In the genomic region with DNA sequence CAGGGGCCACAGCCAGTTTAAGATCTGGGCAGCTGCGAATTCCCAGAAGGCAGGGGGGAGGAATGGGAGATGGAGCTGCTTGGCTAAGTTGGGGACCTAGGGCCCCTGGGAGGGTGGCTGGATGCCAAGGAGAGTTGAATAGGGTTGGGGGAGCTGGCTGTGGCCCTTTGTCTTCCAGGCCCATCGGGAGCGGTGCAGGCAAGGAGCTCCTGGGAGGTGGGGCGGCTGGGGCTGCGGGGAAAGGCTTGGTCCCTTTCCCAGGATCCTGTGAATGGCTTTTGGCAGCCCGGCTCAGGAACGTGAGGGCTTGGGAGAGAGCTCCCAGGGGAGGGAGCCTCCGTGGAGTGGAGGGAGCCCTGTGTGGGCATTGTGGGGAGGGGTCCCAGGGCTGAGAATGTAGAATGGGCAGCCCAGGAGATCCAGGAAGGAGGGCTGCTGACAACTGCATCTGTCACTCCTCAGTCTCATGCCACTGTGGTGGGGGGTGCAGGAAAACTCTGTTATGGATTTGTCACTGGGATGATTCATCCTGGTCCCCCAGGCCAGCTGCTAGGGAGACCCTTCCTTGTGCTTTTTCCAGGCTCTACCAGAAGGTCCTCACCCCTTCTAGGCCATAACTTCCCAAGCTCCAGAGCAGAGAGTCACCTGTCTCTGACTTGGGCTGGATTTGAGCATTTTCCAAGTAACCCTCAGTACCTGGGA, we compare ENCODE assay signal across 9 cellular contexts. TPM values are rescaled to one million over a fixed set of nuclear protein-coding genes. Genes with fewer than 3 reads are reported as not detected.
DNase-seq lines count a peak whose midpoint lies in the region; ATAC-seq, FAIRE-seq and TF ChIP-seq lines count a peak whose summit lies in the region.
"Had no signal": no experiment of that assay in that cellular context is flagged by ENCODE, and none has a peak within 500 bp of the region (broad histone marks: within the 10 kb centered on the region; RNA-seq: fewer than 3 reads in every experiment).

No MANE protein-coding gene starts in this region.

- H3K4me1 Mint-ChIP-seq in activated CD8-positive, alpha-beta memory T cell treated with anti-CD3 and anti-CD28 coated beads, Interleukin-2, amount 10 ng/mL, durations not matched to agents 7 days and 5 days: peaks cover 3% of the 10 kb centered on the region
- H3K4me1 Mint-ChIP-seq in memory B cell: peaks cover 8% of the 10 kb centered on the region

- no peaks in the 10 kb centered on the region for H3K9me3 ChIP-seq in breast epithelium
- H3K9me3 ChIP-seq in thyroid gland: no peaks in the 10 kb centered on the region
- no peaks in the 10 kb centered on the region for H3K9me3 ChIP-seq in small intestine (ENCODE audit: control insufficient read depth, low read depth)

- H3K4me3 ChIP-seq in breast epithelium (peak overlapping the region; percentile 52 to 84 (median 63)), thyroid gland (replicated peaks in 1 of 3) (peak overlapping the region in 1 of 3 donors; percentile 54), small intestine (ENCODE audit: low read depth in 1 of 2, low read length in 2 of 2) (no peak overlapping the region)

- H3K27ac Mint-ChIP-seq in activated CD8-positive, alpha-beta memory T cell treated with anti-CD3 and anti-CD28 coated beads, Interleukin-2, amount 10 ng/mL, durations not matched to agents 7 days and 5 days: no peak overlapping the region
- H3K27ac Mint-ChIP-seq in memory B cell: no peak overlapping the region

- H3K36me3 Mint-ChIP-seq in activated CD8-positive, alpha-beta memory T cell treated with anti-CD3 and anti-CD28 coated beads, Interleukin-2, amount 10 ng/mL, durations not matched to agents 7 days and 5 days: no peaks in the 10 kb centered on the region
- H3K36me3 Mint-ChIP-seq in memory B cell: no peaks in the 10 kb centered on the region

- H3K27me3 Mint-ChIP-seq in activated CD8-positive, alpha-beta memory T cell treated with anti-CD3 and anti-CD28 coated beads, Interleukin-2, amount 10 ng/mL, durations not matched to agents 7 days and 5 days: peaks cover 26% of the 10 kb centered on the region
- peaks cover 6% of the 10 kb centered on the region for H3K27me3 Mint-ChIP-seq in memory B cell

- DNase-seq in activated CD8-positive, alpha-beta memory T cell treated with anti-CD3 and anti-CD28 coated beads, Interleukin-2, amount 10 ng/mL, durations not matched to agents 7 days and 5 days: no peak
- no peak for DNase-seq in activated CD8-positive, alpha-beta memory T cell treated with anti-CD3 and anti-CD28 coated beads, Interleukin-2, amount 50 U/mL, for 48 hours
- DNase-seq in breast epithelium (ENCODE audit: low spot score in 2 of 2) (no peak), memory B cell (ENCODE audit: low spot score in 2 of 2) (no peak), thyroid gland (peak; percentile 24 to 32), small intestine (no peak)
- no peak for DNase-seq in activated effector memory CD4-positive, alpha-beta T cell treated with anti-CD3 and anti-CD28 coated beads, Interleukin-2, amount 50 U/mL, for 16 hours

- TF ChIP-seq POLR2A in breast epithelium (IDR thresholded peaks at IDR 0.05) (no peak), thyroid gland (IDR thresholded peaks at IDR 0.05) (no peak)

- H3K4me3 Mint-ChIP-seq in activated CD8-positive, alpha-beta memory T cell treated with anti-CD3 and anti-CD28 coated beads, Interleukin-2, amount 10 ng/mL, durations not matched to agents 7 days and 5 days: peak overlapping the region; percentile 52
- H3K4me3 Mint-ChIP-seq in memory B cell: peak overlapping the region; percentile 50

- no peaks in the 10 kb centered on the region for H3K27me3 ChIP-seq in breast epithelium
- H3K27me3 ChIP-seq in thyroid gland: no peaks in the 10 kb centered on the region
- peaks cover 0 to 5% of the 10 kb centered on the region in 2 donors for H3K27me3 ChIP-seq in small intestine (ENCODE audit: control insufficient read depth in 2 of 2, insufficient read depth in 2 of 2, low read length in 2 of 2)

- CTCF ChIA-PET in activated CD8-positive, alpha-beta memory T cell treated with anti-CD3 and anti-CD28 coated beads, Interleukin-2, amount 10 ng/mL, durations not matched to agents 7 days and 5 days (lab: Charles Lee): interaction anchor here (0.6 to 1.3 kb wide), 2 partner anchors 11 to 28 kb away, joined by 3 read pairs; no protein-coding TSS in a partner anchor

- WGBS in thyroid gland, 2 donors: 13 to 23% methylated on average over 8 of the region's 8 CpGs
- 27 to 45% (median 44%) methylated on average over 8 of the region's 8 CpGs for WGBS in small intestine, 3 donors

- intact Hi-C loops in breast epithelium (cut with DNase I; ENCODE audit: low total_unique reads): no loop called here
- intact Hi-C loops in thyroid gland (cut with DNase I): no loop called here

- H3K27ac ChIP-seq in breast epithelium (peak overlapping the region; percentile 23 to 36), thyroid gland (no peak overlapping the region), small intestine (ENCODE audit: low read depth in 1 of 2, low read length in 1 of 2) (no peak overlapping the region)

- H3K4me1 ChIP-seq in breast epithelium: peaks cover 4 to 6% of the 10 kb centered on the region in 2 donors
- peaks cover 17 to 20% of the 10 kb centered on the region in 2 donors for H3K4me1 ChIP-seq in thyroid gland
- H3K4me1 ChIP-seq in small intestine (ENCODE audit: control insufficient read depth in 2 of 2, insufficient read depth in 1 of 2, low read depth in 1 of 2, low read length in 1 of 2): no peaks in the 10 kb centered on the region

- TF ChIP-seq CTCF in breast epithelium (IDR thresholded peaks at IDR 0.05) (no peak), thyroid gland (IDR thresholded peaks at IDR 0.05) (no peak)

- H3K9me3 Mint-ChIP-seq in activated CD8-positive, alpha-beta memory T cell treated with anti-CD3 and anti-CD28 coated beads, Interleukin-2, amount 10 ng/mL, durations not matched to agents 7 days and 5 days (ENCODE audit: low read depth): no peaks in the 10 kb centered on the region
- no peaks in the 10 kb centered on the region for H3K9me3 Mint-ChIP-seq in memory B cell

- FAIRE-seq in small intestine (lab: Jason Lieb, UNC): no peak
- FAIRE-seq: islet of Langerhans had no signal

- H3K36me3 ChIP-seq in breast epithelium (no peaks in the 10 kb centered on the region), thyroid gland (no peaks in the 10 kb centered on the region), small intestine (ENCODE audit: control insufficient read depth in 2 of 2, insufficient read depth in 2 of 2, low read length in 2 of 2) (no peaks in the 10 kb centered on the region)

- ATAC-seq in activated CD8-positive, alpha-beta memory T cell treated with anti-CD3 and anti-CD28 coated beads, Interleukin-2, amount 10 ng/mL, durations not matched to agents 7 days and 5 days: no peak
- ATAC-seq in memory B cell (ENCODE audit: low read depth) (no peak), HG03025 (IDR thresholded peaks at IDR 0.05; ENCODE audit: low FRiP score, unreplicated experiment) (no peak)

RNA-seq across cellular contexts. Expression of a gene that starts 6.0 kb away (rescaled TPM):
- total RNA-seq in activated CD8-positive, alpha-beta memory T cell treated with anti-CD3 and anti-CD28 coated beads, Interleukin-2, amount 10 ng/mL, durations not matched to agents 7 days and 5 days: 1 to 10 TPM in 1 of 2 experiments, under 1 TPM in 1; 0.93 to 1.5 TPM
- total RNA-seq in breast epithelium (1 to 10 TPM in 1 of 3 donors, under 1 TPM in 2; 0.48 to 3.2 (median 0.98) TPM), thyroid gland (1 to 10 TPM in 2 of 4 donors, not detected in 2; 1.8 to 2.6 TPM)
- polyA plus RNA-seq in small intestine: under 1 TPM in 1 of 3 donors, not detected in 2; 0.19 TPM

RNA-seq across cellular contexts. Expression of a gene that starts 15.6 kb away (rescaled TPM):
- total RNA-seq in activated CD8-positive, alpha-beta memory T cell treated with anti-CD3 and anti-CD28 coated beads, Interleukin-2, amount 10 ng/mL, durations not matched to agents 7 days and 5 days: under 1 TPM; 0.42 to 0.73 TPM
- total RNA-seq in breast epithelium: 1 to 10 TPM; 5.4 to 7.2 (median 5.9) TPM
- total RNA-seq in thyroid gland: 10 to 100 TPM in 3 of 4 donors, 1 to 10 TPM in 1; 9.5 to 25.1 (median 17.4) TPM
- 1 to 10 TPM; 1.3 to 6.1 (median 1.9) TPM for polyA plus RNA-seq in small intestine

RNA-seq across cellular contexts. Expression of a gene that starts 16.6 kb away (rescaled TPM):
- total RNA-seq in activated CD8-positive, alpha-beta memory T cell treated with anti-CD3 and anti-CD28 coated beads, Interleukin-2, amount 10 ng/mL, durations not matched to agents 7 days and 5 days: 10 to 100 TPM; 45.9 to 53.9 TPM
- total RNA-seq in breast epithelium: 10 to 100 TPM; 22.1 to 32.8 (median 25.6) TPM
- 10 to 100 TPM; 28.5 to 41.2 (median 29.5) TPM for total RNA-seq in thyroid gland
- polyA plus RNA-seq in small intestine: 10 to 100 TPM; 45.2 to 74.0 (median 71.9) TPM

RNA-seq across cellular contexts. Expression of a gene that starts 21.4 kb away (rescaled TPM):
- total RNA-seq in activated CD8-positive, alpha-beta memory T cell treated with anti-CD3 and anti-CD28 coated beads, Interleukin-2, amount 10 ng/mL, durations not matched to agents 7 days and 5 days: under 1 TPM; 0.54 to 0.64 TPM
- total RNA-seq in breast epithelium (1 to 10 TPM in 2 of 3 donors, not detected in 1; 5.9 to 6.3 TPM), thyroid gland (10 to 100 TPM; 11.2 to 19.0 (median 14.1) TPM)
- 10 to 100 TPM in 1 of 3 donors, under 1 TPM in 2; 0.22 to 10.7 (median 0.81) TPM for polyA plus RNA-seq in small intestine

RNA-seq across cellular contexts. Expression of a gene that starts 53.8 kb away (rescaled TPM):
- 10 to 100 TPM; 22.5 to 23.3 TPM for total RNA-seq in activated CD8-positive, alpha-beta memory T cell treated with anti-CD3 and anti-CD28 coated beads, Interleukin-2, amount 10 ng/mL, durations not matched to agents 7 days and 5 days
- 10 to 100 TPM; 44.2 to 54.1 (median 44.3) TPM for total RNA-seq in breast epithelium
- 100 to 1,000 TPM in 1 of 4 donors, 10 to 100 TPM in 3; 49.5 to 117 (median 57.8) TPM for total RNA-seq in thyroid gland
- 10 to 100 TPM in 1 of 3 donors, 1 to 10 TPM in 2; 6.7 to 10.5 (median 9.6) TPM for polyA plus RNA-seq in small intestine

Comparison
In these comparisons a context has a peak if more than half of its experiments do, and no peak if none do; other contexts are left out.
1. DNase-seq: peak in thyroid gland (2 of 2); none in activated CD8-positive, alpha-beta memory T cell treated with anti-CD3 and anti-CD28 coated beads, Interleukin-2, amount 10 ng/mL, durations not matched to agents 7 days and 5 days (single experiment), activated CD8-positive, alpha-beta memory T cell treated with anti-CD3 and anti-CD28 coated beads, Interleukin-2, amount 50 U/mL, for 48 hours (single experiment), breast epithelium (0 of 2), memory B cell (0 of 2), activated effector memory CD4-positive, alpha-beta T cell treated with anti-CD3 and anti-CD28 coated beads, Interleukin-2, amount 50 U/mL, for 16 hours (single experiment) and small intestine (single experiment).
2. H3K27ac ChIP-seq: peak in breast epithelium (2 of 2); none in thyroid gland (0 of 3) and small intestine (0 of 2).
3. H3K4me3 ChIP-seq: peak in breast epithelium (3 of 3); none in small intestine (0 of 2).